Comparison of ENCODE assay signal across 8 cellular contexts in the genomic region with DNA sequence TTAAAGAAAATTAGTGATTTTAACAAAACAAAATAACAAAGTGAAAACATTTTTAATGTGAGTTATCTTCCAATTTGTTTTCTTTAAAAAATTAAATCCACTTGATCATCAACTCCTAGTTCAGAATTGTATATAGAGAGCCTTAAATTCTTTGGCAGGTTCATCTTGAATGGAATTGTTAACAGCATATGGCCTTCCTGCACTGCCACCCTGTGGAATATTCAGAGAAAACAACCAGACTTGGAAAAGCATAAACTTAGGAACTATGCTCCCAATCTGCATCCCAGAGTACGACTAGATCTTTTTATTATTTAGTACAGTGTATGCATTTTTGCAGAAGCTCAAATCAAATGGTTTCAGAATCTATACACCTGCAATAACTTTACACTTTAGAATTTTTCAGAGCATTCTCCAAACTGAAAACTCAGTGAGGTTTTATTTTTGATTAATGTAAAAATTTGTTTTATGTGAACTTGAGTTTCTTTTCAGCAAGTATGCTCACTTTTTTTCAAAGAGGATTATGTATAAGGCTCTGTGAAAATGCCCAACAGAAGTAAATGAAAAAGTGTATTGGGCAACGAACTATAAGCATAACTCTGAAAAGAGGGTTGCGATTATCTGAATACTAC. TPM values are rescaled to one million over a fixed set of nuclear protein-coding genes. Genes with fewer than 3 reads are reported as not detected.
DNase-seq lines count a peak whose midpoint lies in the region; ATAC-seq and TF ChIP-seq lines count a peak whose summit lies in the region.

No MANE protein-coding gene starts in this region.

- H3K79me2 ChIP-seq in neural progenitor cell (ENCODE audit: low read depth) = no peaks in the 10 kb centered on the region

- intact Hi-C loops in esophagus squamous epithelium (cut with DNase I) = loop anchor here (10.0 kb wide), 1 partner anchor 340 kb away; no protein-coding TSS in a partner anchor
- intact Hi-C loops in activated T-helper 2 cell treated with anti-CD3 and anti-CD28 coated beads, Interferon-gamma antibody, Interleukin-2, Interleukin-4, amounts not matched to agents 10 μg/mL and 5 μg/mL and 100 μg/mL, durations not matched to agents 14 hours and 24 hours and 36 hours (cut with micrococcal nuclease) = loop anchor here (1.0 to 2.0 kb wide), 4 partner anchors 196 to 334 kb away; no protein-coding TSS in a partner anchor

- no peak for TF ChIP-seq POLR2A in esophagus squamous epithelium (IDR thresholded peaks at IDR 0.05)

- H3K4me3 ChIP-seq in esophagus squamous epithelium = no peak overlapping the region
- H3K4me3 ChIP-seq in neural progenitor cell = no peak overlapping the region

- no peaks in the 10 kb centered on the region for H3K9me3 Mint-ChIP-seq in neural progenitor cell
- no peaks in the 10 kb centered on the region for H3K9me3 Mint-ChIP-seq in effector memory CD8-positive, alpha-beta T cell
- H3K9me3 Mint-ChIP-seq in activated T-helper 2 cell treated with anti-CD3 and anti-CD28 coated beads, Interferon-gamma antibody, Interleukin-2, Interleukin-4, amounts not matched to agents 10 μg/mL and 5 μg/mL and 100 μg/mL, durations not matched to agents 14 hours and 24 hours and 36 hours = no peaks in the 10 kb centered on the region

- ATAC-seq in effector memory CD8-positive, alpha-beta T cell (replicated peaks) = no peak

- no peaks in the 10 kb centered on the region for H3K36me3 ChIP-seq in esophagus squamous epithelium
- no peaks in the 10 kb centered on the region for H3K36me3 ChIP-seq in neural progenitor cell

- no peaks in the 10 kb centered on the region for H3K36me3 Mint-ChIP-seq in neural progenitor cell
- no peaks in the 10 kb centered on the region for H3K36me3 Mint-ChIP-seq in effector memory CD8-positive, alpha-beta T cell (ENCODE audit: insufficient read depth)
- no peaks in the 10 kb centered on the region for H3K36me3 Mint-ChIP-seq in activated T-helper 2 cell treated with anti-CD3 and anti-CD28 coated beads, Interferon-gamma antibody, Interleukin-2, Interleukin-4, amounts not matched to agents 10 μg/mL and 5 μg/mL and 100 μg/mL, durations not matched to agents 14 hours and 24 hours and 36 hours (ENCODE audit: low read depth)

- H2AFZ ChIP-seq in neural progenitor cell (replicated peaks) = no peak overlapping the region

- no peaks in the 10 kb centered on the region for H4K20me1 ChIP-seq in neural progenitor cell (ENCODE audit: low read depth)

- H3K4me3 Mint-ChIP-seq in neural progenitor cell = no peak overlapping the region
- H3K4me3 Mint-ChIP-seq in effector memory CD8-positive, alpha-beta T cell = no peak overlapping the region
- no peak overlapping the region for H3K4me3 Mint-ChIP-seq in activated T-helper 2 cell treated with anti-CD3 and anti-CD28 coated beads, Interferon-gamma antibody, Interleukin-2, Interleukin-4, amounts not matched to agents 10 μg/mL and 5 μg/mL and 100 μg/mL, durations not matched to agents 14 hours and 24 hours and 36 hours (ENCODE audit: low read depth)

- no peaks in the 10 kb centered on the region for H3F3A ChIP-seq in neural progenitor cell (ENCODE audit: low read depth)

- H3K9me3 ChIP-seq in esophagus squamous epithelium (no peaks in the 10 kb centered on the region), neural progenitor cell (ENCODE audit: low read depth) (no peaks in the 10 kb centered on the region)

- DNase-seq in NCI-H510A treated with DMSO at 0.1 percent for 48 hours (lab: John Stamatoyannopoulos, UW) (peak; percentile 24), NCI-H510A (lab: John Stamatoyannopoulos, UW) (no peak), HS-5 (ENCODE audit: low read depth) (peak; percentile 24), RKO (ENCODE audit: low spot score) (peak; percentile 67), esophagus squamous epithelium (lab: John Stamatoyannopoulos, UW) (no peak), neural progenitor cell (ENCODE audit: low spot score) (peak; percentile 61)
- no peak for DNase-seq in effector memory CD8-positive, alpha-beta T cell
- no peak for DNase-seq in activated T-helper 2 cell treated with anti-CD3 and anti-CD28 coated beads, Interferon-gamma antibody, Interleukin-2, Interleukin-4, amounts not matched to agents 10 μg/mL and 5 μg/mL and 100 μg/mL, durations not matched to agents 14 hours and 24 hours and 36 hours (ENCODE audit: low spot score)

- H3K9ac ChIP-seq in neural progenitor cell = no peak overlapping the region

- H3K4me1 ChIP-seq in esophagus squamous epithelium (peaks cover 0 to 13% (median 0%) of the 10 kb centered on the region in 3 donors), neural progenitor cell (no peaks in the 10 kb centered on the region)

- TF ChIP-seq CTCF in esophagus squamous epithelium (IDR thresholded peaks at IDR 0.05) (peak; percentile 41 to 79 (median 64)), neural progenitor cell (IDR thresholded peaks at IDR 0.05) (peak; percentile 85)

- WGBS in esophagus squamous epithelium, 2 donors = 57 to 59% methylated on average over 3 of the region's 3 CpGs

- no peak overlapping the region for H3K27ac Mint-ChIP-seq in neural progenitor cell
- H3K27ac Mint-ChIP-seq in effector memory CD8-positive, alpha-beta T cell = no peak overlapping the region
- no peak overlapping the region for H3K27ac Mint-ChIP-seq in activated T-helper 2 cell treated with anti-CD3 and anti-CD28 coated beads, Interferon-gamma antibody, Interleukin-2, Interleukin-4, amounts not matched to agents 10 μg/mL and 5 μg/mL and 100 μg/mL, durations not matched to agents 14 hours and 24 hours and 36 hours

- no peaks in the 10 kb centered on the region for H3K27me3 Mint-ChIP-seq in neural progenitor cell (ENCODE audit: insufficient read depth, low read depth)
- H3K27me3 Mint-ChIP-seq in effector memory CD8-positive, alpha-beta T cell = no peaks in the 10 kb centered on the region
- H3K27me3 Mint-ChIP-seq in activated T-helper 2 cell treated with anti-CD3 and anti-CD28 coated beads, Interferon-gamma antibody, Interleukin-2, Interleukin-4, amounts not matched to agents 10 μg/mL and 5 μg/mL and 100 μg/mL, durations not matched to agents 14 hours and 24 hours and 36 hours (ENCODE audit: low read depth) = no peaks in the 10 kb centered on the region

- no peak overlapping the region for H3K4me2 ChIP-seq in neural progenitor cell

- peaks cover 3% of the 10 kb centered on the region for H3K4me1 Mint-ChIP-seq in neural progenitor cell
- peaks cover 0 to 5% of the 10 kb centered on the region in 2 donors for H3K4me1 Mint-ChIP-seq in effector memory CD8-positive, alpha-beta T cell (ENCODE audit: low read depth in 2 of 2)
- no peaks in the 10 kb centered on the region for H3K4me1 Mint-ChIP-seq in activated T-helper 2 cell treated with anti-CD3 and anti-CD28 coated beads, Interferon-gamma antibody, Interleukin-2, Interleukin-4, amounts not matched to agents 10 μg/mL and 5 μg/mL and 100 μg/mL, durations not matched to agents 14 hours and 24 hours and 36 hours (ENCODE audit: low read depth)

- H3K27ac ChIP-seq in esophagus squamous epithelium (no peak overlapping the region), neural progenitor cell (no peak overlapping the region)

- H3K27me3 ChIP-seq in esophagus squamous epithelium (no peaks in the 10 kb centered on the region), neural progenitor cell (no peaks in the 10 kb centered on the region)

RNA-seq across cellular contexts. Expression of gene ANK3, which starts 44.9 kb away (rescaled TPM):
- total RNA-seq in esophagus squamous epithelium (10 to 100 TPM; 23.1 to 59.1 (median 33.0) TPM), neural progenitor cell (ENCODE audit: low replicate concordance) (42.6 and 54.1 TPM in 2 replicates)
- 14.4 and 16.8 TPM in 2 replicates for total RNA-seq in activated T-helper 2 cell treated with anti-CD3 and anti-CD28 coated beads, Interferon-gamma antibody, Interleukin-2, Interleukin-4, amounts not matched to agents 10 μg/mL and 5 μg/mL and 100 μg/mL, durations not matched to agents 14 hours and 24 hours and 36 hours

Comparison
In these comparisons a context has a peak if more than half of its experiments do, and no peak if none do; other contexts are left out.
1. DNase-seq: peak in NCI-H510A treated with DMSO at 0.1 percent for 48 hours (single experiment), HS-5 (single experiment), RKO (single experiment) and neural progenitor cell (single experiment); none in NCI-H510A (single experiment), esophagus squamous epithelium (single experiment), effector memory CD8-positive, alpha-beta T cell (0 of 3) and activated T-helper 2 cell treated with anti-CD3 and anti-CD28 coated beads, Interferon-gamma antibody, Interleukin-2, Interleukin-4, amounts not matched to agents 10 μg/mL and 5 μg/mL and 100 μg/mL, durations not matched to agents 14 hours and 24 hours and 36 hours (single experiment).